ENCODE assay signal across 26 cellular contexts in genomic region chr3:195448205-195448875, GRCh38.
"Had no signal": no experiment of that assay in that cellular context is flagged by ENCODE, and none has a peak within 500 bp of the region (broad histone marks: within the 10 kb centered on the region; RNA-seq: fewer than 3 reads in every experiment).

No MANE protein-coding gene starts in this region.

- H3K4me1 ChIP-seq: foreskin keratinocyte, parathyroid adenoma had no signal

- DNase-seq: effector CD8-positive, alpha-beta T cell; endodermal cell; foreskin keratinocyte; heart left ventricle; kidney; mesenchymal stem cell; midbrain; naive thymus-derived CD4-positive, alpha-beta T cell; right lobe of liver; small intestine; stimulated activated CD4-positive, alpha-beta T cell treated with anti-CD3 and anti-CD28 coated beads, Interleukin-15, amount 100 ng/mL, for 24 hours; stimulated activated CD4-positive, alpha-beta T cell treated with anti-CD3 and anti-CD28 coated beads, Interleukin-2, amount 100 ng/mL, for 48 hours; stimulated activated naive B cell treated with anti-CD40 and anti-IgM and Interleukin-4, amounts not matched to agents 10 μg/mL and 1 μg/mL and 100 μg/mL, for 72 hours; stomach; thyroid gland; trophoblast cell had no signal

- H3K4me3 Mint-ChIP-seq: dendritic cell treated with granulocyte-macrophage colony-stimulating factor and Interleukin-4, amounts not matched to agents 40 ng/mL and 50 ng/mL, for 4 days; endodermal cell; naive thymus-derived CD4-positive, alpha-beta T cell; nephron; neural progenitor cell; stimulated activated naive B cell treated with anti-CD40 and anti-IgM and Interleukin-4, amounts not matched to agents 10 μg/mL and 1 μg/mL and 100 μg/mL, for 72 hours had no signal

- ATAC-seq: foreskin keratinocyte; gastroesophageal sphincter; heart left ventricle; left lobe of liver; naive thymus-derived CD4-positive, alpha-beta T cell; right lobe of liver; stimulated activated naive B cell treated with anti-CD40 and anti-IgM and Interleukin-4, amounts not matched to agents 10 μg/mL and 1 μg/mL and 100 μg/mL, for 72 hours had no signal

- H3K36me3 Mint-ChIP-seq: naive thymus-derived CD4-positive, alpha-beta T cell; stimulated activated naive B cell treated with anti-CD40 and anti-IgM and Interleukin-4, amounts not matched to agents 10 μg/mL and 1 μg/mL and 100 μg/mL, for 72 hours had no signal

- H3K9me3 ChIP-seq: esophagus muscularis mucosa, gastroesophageal sphincter, heart left ventricle, right lobe of liver, stomach, thyroid gland, vagina had no signal

- H3K36me3 ChIP-seq: esophagus muscularis mucosa, gastroesophageal sphincter, heart left ventricle, neural progenitor cell, right lobe of liver, stomach, thyroid gland, vagina had no signal

- H3K9me3 Mint-ChIP-seq: dendritic cell treated with granulocyte-macrophage colony-stimulating factor and Interleukin-4, amounts not matched to agents 40 ng/mL and 50 ng/mL, for 4 days; endodermal cell; naive thymus-derived CD4-positive, alpha-beta T cell; nephron; neural progenitor cell; stimulated activated naive B cell treated with anti-CD40 and anti-IgM and Interleukin-4, amounts not matched to agents 10 μg/mL and 1 μg/mL and 100 μg/mL, for 72 hours had no signal

- H3K27me3 ChIP-seq: esophagus muscularis mucosa, foreskin keratinocyte, gastroesophageal sphincter, heart left ventricle, hepatocyte, neural progenitor cell, right lobe of liver, stomach, thyroid gland, vagina had no signal

- H3K27ac Mint-ChIP-seq: dendritic cell treated with granulocyte-macrophage colony-stimulating factor and Interleukin-4, amounts not matched to agents 40 ng/mL and 50 ng/mL, for 4 days; naive thymus-derived CD4-positive, alpha-beta T cell; neural progenitor cell; progenitor cell of endocrine pancreas had no signal

- H3K27me3 Mint-ChIP-seq: dendritic cell treated with granulocyte-macrophage colony-stimulating factor and Interleukin-4, amounts not matched to agents 40 ng/mL and 50 ng/mL, for 4 days; stimulated activated naive B cell treated with anti-CD40 and anti-IgM and Interleukin-4, amounts not matched to agents 10 μg/mL and 1 μg/mL and 100 μg/mL, for 72 hours had no signal

- H3K27ac ChIP-seq: esophagus muscularis mucosa, foreskin keratinocyte, gastroesophageal sphincter, heart left ventricle, neural progenitor cell, parathyroid adenoma, right lobe of liver, stomach, thyroid gland, vagina had no signal

- H3K4me3 ChIP-seq: esophagus muscularis mucosa, gastroesophageal sphincter, heart left ventricle, hepatocyte, neural progenitor cell, right lobe of liver, stomach, thyroid gland, vagina had no signal
